In the genomic region with DNA sequence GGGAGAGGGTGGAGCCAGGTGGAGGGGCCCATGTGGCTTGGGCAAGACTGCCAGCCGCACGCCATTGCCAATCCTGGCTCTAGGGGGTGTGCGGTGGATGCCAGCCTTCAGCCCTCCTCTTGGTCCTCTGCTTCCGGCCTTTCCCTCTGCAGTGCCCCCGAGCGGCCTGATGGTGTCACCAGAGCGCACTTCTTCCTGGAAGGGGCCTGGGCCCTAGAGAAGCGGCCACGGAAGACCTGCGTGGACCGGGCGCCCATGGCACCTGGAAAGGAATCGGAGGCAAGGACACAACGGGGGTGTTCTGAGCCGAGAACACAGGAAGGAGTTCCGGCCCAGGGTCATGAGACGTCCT, we compare ENCODE assay signal across 8 cellular contexts.
A peak's percentile ranks its signal among the peaks of the same experiment; 100 is the strongest.
DNase-seq lines count a peak whose midpoint lies in the region; ATAC-seq and TF ChIP-seq lines count a peak whose summit lies in the region.

No MANE protein-coding gene starts in this region.

- peaks cover 9% of the 10 kb centered on the region for H3K4me1 Mint-ChIP-seq in endodermal cell

- TF ChIP-seq CTCF in GM13977 (IDR thresholded peaks at IDR 0.05; ENCODE audit: extremely low read depth, insufficient read depth, missing control alignments) (peak; percentile 60), endodermal cell (conservative IDR thresholded peaks at IDR 0.05) (peak; percentile 96), lung (IDR thresholded peaks at IDR 0.05; ENCODE audit: control extremely low read depth, extremely low read depth) (peak; percentile 15), suprapubic skin (IDR thresholded peaks at IDR 0.05) (peak; percentile 72 to 95)

- 33 to 39% methylated on average over 11 to 17 of the region's 17 CpGs for WGBS in endodermal cell (ENCODE audit: insufficient coverage in 1 of 2, insufficient read length in 1 of 2), 2 experiments
- WGBS in lung, 2 donors, result 14 to 15% methylated on average over 17 of the region's 17 CpGs
- 1% methylated on average over 17 of the region's 17 CpGs for WGBS in suprapubic skin

- H3K9me3 ChIP-seq in endodermal cell (ENCODE audit: control insufficient read depth, low read length) (no peaks in the 10 kb centered on the region), lung (ENCODE audit: control insufficient read depth in 2 of 2, insufficient read depth in 1 of 2, low read length in 1 of 2) (peaks cover 0 to 6% of the 10 kb centered on the region in 2 donors), suprapubic skin (peaks cover 4% of the 10 kb centered on the region)

- no peak overlapping the region for H3K9ac ChIP-seq in endodermal cell (ENCODE audit: extremely low read depth, low read length, poor library complexity, severe bottlenecking)

- no peak overlapping the region for H3K4me3 ChIP-seq in endodermal cell (ENCODE audit: low read length)
- H3K4me3 ChIP-seq in lung, result no peak overlapping the region
- H3K4me3 ChIP-seq in suprapubic skin, result peak overlapping the region; percentile 39

- no peak overlapping the region for H3K27ac ChIP-seq in endodermal cell (ENCODE audit: low read depth, low read length)
- H3K27ac ChIP-seq in lung (ENCODE audit: low read depth in 1 of 2, low read length in 1 of 2), result peak overlapping the region; percentile 46 to 75
- H3K27ac ChIP-seq in suprapubic skin, result peak overlapping the region; percentile 94

- peak; percentile 89 for ATAC-seq in HG02852 (IDR thresholded peaks at IDR 0.05; ENCODE audit: unreplicated experiment)
- ATAC-seq in lung (ENCODE audit: insufficient read depth, low FRiP score), result peak; percentile 87

- no peaks in the 10 kb centered on the region for H3K4me1 ChIP-seq in endodermal cell (ENCODE audit: control insufficient read depth, insufficient read depth, low read length)
- H3K4me1 ChIP-seq in lung (ENCODE audit: control insufficient read depth in 2 of 2, insufficient read depth in 2 of 2, low read length in 2 of 2), result peaks cover 0 to 7% of the 10 kb centered on the region in 2 donors
- H3K4me1 ChIP-seq in suprapubic skin, result peaks cover 18% of the 10 kb centered on the region

- peaks cover 53% of the 10 kb centered on the region for H3K27me3 Mint-ChIP-seq in endodermal cell (ENCODE audit: insufficient read depth)

- DNase-seq in ACHN, result peak; percentile 88
- DNase-seq in GM13977 (ENCODE audit: low spot score), result peak; percentile 57
- peak; percentile 87 for DNase-seq in NCI-H1092 (lab: John Stamatoyannopoulos, UW)
- peak; percentile 52 for DNase-seq in SW480 (ENCODE audit: low spot score)
- DNase-seq in endodermal cell, result peak; percentile 95
- peak; percentile 83 for DNase-seq in lung (ENCODE audit: low spot score)
- peak; percentile 90 to 91 for DNase-seq in suprapubic skin (ENCODE audit: low spot score in 2 of 2)

- H3K27ac Mint-ChIP-seq in endodermal cell, result no peak overlapping the region

- no peak for TF ChIP-seq EP300 in suprapubic skin (IDR thresholded peaks at IDR 0.05)

- H3K27me3 ChIP-seq in endodermal cell (ENCODE audit: control insufficient read depth, insufficient read depth, low read length, poor library complexity, severe bottlenecking), result no peaks in the 10 kb centered on the region
- no peaks in the 10 kb centered on the region for H3K27me3 ChIP-seq in lung (ENCODE audit: control insufficient read depth, insufficient read depth)
- H3K27me3 ChIP-seq in suprapubic skin, result no peaks in the 10 kb centered on the region

- in situ Hi-C loops in ACHN (cut with HindIII; ENCODE audit: low pct_ligation_motif_present, low pct_unique_long_range_greater_than_20kb, low sequenced_read_pairs) (no loop called here), GM13977 (cut with MboI; ENCODE audit: low pct_unique_long_range_greater_than_20kb, low sequenced_read_pairs, unreplicated experiment) (no loop called here)

- peak overlapping the region; percentile 48 for H3K4me3 Mint-ChIP-seq in endodermal cell

- no peaks in the 10 kb centered on the region for H3K36me3 Mint-ChIP-seq in endodermal cell (ENCODE audit: low read depth)

- no peak for TF ChIP-seq POLR2A in suprapubic skin (IDR thresholded peaks at IDR 0.05)

- H3K9me3 Mint-ChIP-seq in endodermal cell, result no peaks in the 10 kb centered on the region

- H3K36me3 ChIP-seq in endodermal cell (ENCODE audit: control insufficient read depth, insufficient read depth, low read length) (no peaks in the 10 kb centered on the region), lung (ENCODE audit: control insufficient read depth in 2 of 2, insufficient read depth in 2 of 2, low read length in 2 of 2) (no peaks in the 10 kb centered on the region), suprapubic skin (no peaks in the 10 kb centered on the region)

Comparison
In these comparisons a context has a peak if more than half of its experiments do, and no peak if none do; other contexts are left out.
1. CTCF ChIP-seq: peak in every context shown above with its lines; median percentile 96 in endodermal cell; 84 in suprapubic skin; 60 in GM13977; 15 in lung.